1 cellular context compared by ENCODE assay signal in the genomic region with DNA sequence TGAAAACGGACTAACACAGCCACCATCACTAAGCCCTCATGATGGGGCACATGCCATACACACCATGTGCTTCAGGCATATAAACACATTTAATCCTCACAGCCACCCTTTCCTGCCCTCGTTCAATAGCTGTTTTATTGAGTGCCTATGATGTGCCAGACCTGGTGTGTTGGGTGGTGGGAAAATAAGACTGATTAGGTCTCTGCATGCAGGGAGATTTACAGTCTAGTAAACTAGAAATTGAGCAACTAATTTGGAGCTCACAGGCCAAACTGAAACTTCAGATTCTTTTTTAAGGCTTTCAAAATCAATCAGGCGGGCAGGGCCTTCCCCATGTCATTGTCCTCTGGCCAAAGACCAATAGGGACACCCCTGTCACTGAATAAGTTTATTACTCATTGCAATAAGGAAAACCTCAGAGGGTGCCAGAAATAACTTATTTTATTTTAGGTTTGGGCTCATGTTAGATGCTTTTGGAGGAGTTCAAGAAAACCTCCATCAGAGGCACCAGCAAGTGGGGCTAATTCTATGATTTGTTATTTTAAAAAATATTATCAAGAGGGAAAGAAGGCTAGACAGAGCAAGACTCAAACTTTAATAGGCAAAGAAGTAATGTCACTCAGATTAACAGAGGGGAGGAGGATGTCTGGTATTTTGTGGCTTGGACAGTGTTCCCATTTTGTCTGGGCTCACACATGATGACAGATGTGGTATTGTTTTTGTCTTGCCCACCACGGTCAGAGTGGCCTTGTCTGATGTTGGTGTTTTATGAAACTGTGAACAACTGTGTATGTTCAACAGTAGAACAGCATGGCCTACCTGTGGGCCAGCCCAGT.
TF ChIP-seq lines count a peak whose summit lies in the region.

No MANE protein-coding gene starts in this region.

TF ChIP-seq in GM12878, 131 proteins besides CTCF, POLR2A, EP300 and RAD21 (continued from another document and continues in another):
- TF ChIP-seq, protein P1, sequence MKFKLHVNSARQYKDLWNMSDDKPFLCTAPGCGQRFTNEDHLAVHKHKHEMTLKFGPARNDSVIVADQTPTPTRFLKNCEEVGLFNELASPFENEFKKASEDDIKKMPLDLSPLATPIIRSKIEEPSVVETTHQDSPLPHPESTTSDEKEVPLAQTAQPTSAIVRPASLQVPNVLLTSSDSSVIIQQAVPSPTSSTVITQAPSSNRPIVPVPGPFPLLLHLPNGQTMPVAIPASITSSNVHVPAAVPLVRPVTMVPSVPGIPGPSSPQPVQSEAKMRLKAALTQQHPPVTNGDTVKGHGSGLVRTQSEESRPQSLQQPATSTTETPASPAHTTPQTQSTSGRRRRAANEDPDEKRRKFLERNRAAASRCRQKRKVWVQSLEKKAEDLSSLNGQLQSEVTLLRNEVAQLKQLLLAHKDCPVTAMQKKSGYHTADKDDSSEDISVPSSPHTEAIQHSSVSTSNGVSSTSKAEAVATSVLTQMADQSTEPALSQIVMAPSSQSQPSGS (IDR thresholded peaks at IDR 0.05; ENCODE audit: low read length): peak; percentile 96
- TF ChIP-seq MEF2A (IDR thresholded peaks at IDR 0.05; ENCODE audit: insufficient read depth, low read depth, low read length) (peak; percentile 100), NFYA (IDR thresholded peaks at IDR 0.05; ENCODE audit: borderline replicate concordance, low read depth, low read length) (no peak), RB1 (IDR thresholded peaks at IDR 0.05; ENCODE audit: borderline replicate concordance) (no peak), YY1 (IDR thresholded peaks at IDR 0.05; ENCODE audit: low read depth, low read length) (no peak), SUZ12 (IDR thresholded peaks at IDR 0.05; ENCODE audit: unreplicated experiment) (no peak), CREB1 (IDR thresholded peaks at IDR 0.05; ENCODE audit: low read depth) (peak; percentile 53; the same call in 1 of the 2 replicates), FOS (IDR thresholded peaks at IDR 0.05; ENCODE audit: borderline replicate concordance, extremely low read depth, insufficient read length) (no peak), SRF (IDR thresholded peaks at IDR 0.05; ENCODE audit: low read depth in 2 of 2, low read length in 2 of 2) (no peak), SPI1 (IDR thresholded peaks at IDR 0.05; ENCODE audit: borderline replicate concordance, insufficient read depth, low read depth, low read length) (peak; percentile 19; the same call in 1 of the 2 replicates), MTA2 (IDR thresholded peaks at IDR 0.05; ENCODE audit: low read depth) (peak; percentile 97), ZBED1 (IDR thresholded peaks at IDR 0.05; ENCODE audit: borderline replicate concordance) (peak; percentile 88), IKZF2 (IDR thresholded peaks at IDR 0.05) (peak; percentile 68 to 80), CHD4 (IDR thresholded peaks at IDR 0.05) (no peak), ZNF24 (IDR thresholded peaks at IDR 0.05) (peak; percentile 50; the same call in 1 of the 2 replicates), ATF7 (IDR thresholded peaks at IDR 0.05; ENCODE audit: low read depth) (peak; percentile 92), KDM1A (IDR thresholded peaks at IDR 0.05; ENCODE audit: borderline replicate concordance) (no peak), FOXK2 (IDR thresholded peaks at IDR 0.05) (peak; percentile 32; the same call in 1 of the 2 replicates), STAT1 (conservative IDR thresholded peaks at IDR 0.05) (no peak), POLR2AphosphoS5 (IDR thresholded peaks at IDR 0.05; ENCODE audit: low read length) (peak; percentile 42; the same call in 1 of the 2 replicates), ZNF274 (IDR thresholded peaks at IDR 0.05; ENCODE audit: insufficient read depth, insufficient read length) (no peak), ZNF217 (IDR thresholded peaks at IDR 0.05) (peak; percentile 78), FOXM1 (IDR thresholded peaks at IDR 0.05; ENCODE audit: low read depth, low read length) (peak; percentile 96), ESRRA (IDR thresholded peaks at IDR 0.05; ENCODE audit: low read length) (no peak), JUNB (IDR thresholded peaks at IDR 0.05) (peak; percentile 96), SP1 (IDR thresholded peaks at IDR 0.05; ENCODE audit: low read depth, low read length) (peak; percentile 10), MEF2B (IDR thresholded peaks at IDR 0.05; ENCODE audit: partially characterized antibody, poor library complexity, severe bottlenecking) (peak; percentile 99), NBN (IDR thresholded peaks at IDR 0.05) (peak; percentile 32; the same call in 1 of the 2 replicates)
- TF ChIP-seq, protein P2, sequence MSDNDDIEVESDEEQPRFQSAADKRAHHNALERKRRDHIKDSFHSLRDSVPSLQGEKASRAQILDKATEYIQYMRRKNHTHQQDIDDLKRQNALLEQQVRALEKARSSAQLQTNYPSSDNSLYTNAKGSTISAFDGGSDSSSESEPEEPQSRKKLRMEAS (IDR thresholded peaks at IDR 0.05; ENCODE audit: low read depth, low read length): peak; percentile 67
- TF ChIP-seq, protein P3, sequence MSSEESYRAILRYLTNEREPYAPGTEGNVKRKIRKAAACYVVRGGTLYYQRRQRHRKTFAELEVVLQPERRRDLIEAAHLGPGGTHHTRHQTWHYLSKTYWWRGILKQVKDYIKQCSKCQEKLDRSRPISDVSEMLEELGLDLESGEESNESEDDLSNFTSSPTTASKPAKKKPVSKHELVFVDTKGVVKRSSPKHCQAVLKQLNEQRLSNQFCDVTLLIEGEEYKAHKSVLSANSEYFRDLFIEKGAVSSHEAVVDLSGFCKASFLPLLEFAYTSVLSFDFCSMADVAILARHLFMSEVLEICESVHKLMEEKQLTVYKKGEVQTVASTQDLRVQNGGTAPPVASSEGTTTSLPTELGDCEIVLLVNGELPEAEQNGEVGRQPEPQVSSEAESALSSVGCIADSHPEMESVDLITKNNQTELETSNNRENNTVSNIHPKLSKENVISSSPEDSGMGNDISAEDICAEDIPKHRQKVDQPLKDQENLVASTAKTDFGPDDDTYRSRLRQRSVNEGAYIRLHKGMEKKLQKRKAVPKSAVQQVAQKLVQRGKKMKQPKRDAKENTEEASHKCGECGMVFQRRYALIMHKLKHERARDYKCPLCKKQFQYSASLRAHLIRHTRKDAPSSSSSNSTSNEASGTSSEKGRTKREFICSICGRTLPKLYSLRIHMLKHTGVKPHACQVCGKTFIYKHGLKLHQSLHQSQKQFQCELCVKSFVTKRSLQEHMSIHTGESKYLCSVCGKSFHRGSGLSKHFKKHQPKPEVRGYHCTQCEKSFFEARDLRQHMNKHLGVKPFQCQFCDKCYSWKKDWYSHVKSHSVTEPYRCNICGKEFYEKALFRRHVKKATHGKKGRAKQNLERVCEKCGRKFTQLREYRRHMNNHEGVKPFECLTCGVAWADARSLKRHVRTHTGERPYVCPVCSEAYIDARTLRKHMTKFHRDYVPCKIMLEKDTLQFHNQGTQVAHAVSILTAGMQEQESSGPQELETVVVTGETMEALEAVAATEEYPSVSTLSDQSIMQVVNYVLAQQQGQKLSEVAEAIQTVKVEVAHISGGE (CRISPR knock-in tag; IDR thresholded peaks at IDR 0.05): no peak
- TF ChIP-seq, protein P4, sequence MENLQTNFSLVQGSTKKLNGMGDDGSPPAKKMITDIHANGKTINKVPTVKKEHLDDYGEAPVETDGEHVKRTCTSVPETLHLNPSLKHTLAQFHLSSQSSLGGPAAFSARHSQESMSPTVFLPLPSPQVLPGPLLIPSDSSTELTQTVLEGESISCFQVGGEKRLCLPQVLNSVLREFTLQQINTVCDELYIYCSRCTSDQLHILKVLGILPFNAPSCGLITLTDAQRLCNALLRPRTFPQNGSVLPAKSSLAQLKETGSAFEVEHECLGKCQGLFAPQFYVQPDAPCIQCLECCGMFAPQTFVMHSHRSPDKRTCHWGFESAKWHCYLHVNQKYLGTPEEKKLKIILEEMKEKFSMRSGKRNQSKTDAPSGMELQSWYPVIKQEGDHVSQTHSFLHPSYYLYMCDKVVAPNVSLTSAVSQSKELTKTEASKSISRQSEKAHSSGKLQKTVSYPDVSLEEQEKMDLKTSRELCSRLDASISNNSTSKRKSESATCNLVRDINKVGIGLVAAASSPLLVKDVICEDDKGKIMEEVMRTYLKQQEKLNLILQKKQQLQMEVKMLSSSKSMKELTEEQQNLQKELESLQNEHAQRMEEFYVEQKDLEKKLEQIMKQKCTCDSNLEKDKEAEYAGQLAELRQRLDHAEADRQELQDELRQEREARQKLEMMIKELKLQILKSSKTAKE (IDR thresholded peaks at IDR 0.05; ENCODE audit: low read depth, poor library complexity, severe bottlenecking): peak; percentile 100
- TF ChIP-seq, protein P5, sequence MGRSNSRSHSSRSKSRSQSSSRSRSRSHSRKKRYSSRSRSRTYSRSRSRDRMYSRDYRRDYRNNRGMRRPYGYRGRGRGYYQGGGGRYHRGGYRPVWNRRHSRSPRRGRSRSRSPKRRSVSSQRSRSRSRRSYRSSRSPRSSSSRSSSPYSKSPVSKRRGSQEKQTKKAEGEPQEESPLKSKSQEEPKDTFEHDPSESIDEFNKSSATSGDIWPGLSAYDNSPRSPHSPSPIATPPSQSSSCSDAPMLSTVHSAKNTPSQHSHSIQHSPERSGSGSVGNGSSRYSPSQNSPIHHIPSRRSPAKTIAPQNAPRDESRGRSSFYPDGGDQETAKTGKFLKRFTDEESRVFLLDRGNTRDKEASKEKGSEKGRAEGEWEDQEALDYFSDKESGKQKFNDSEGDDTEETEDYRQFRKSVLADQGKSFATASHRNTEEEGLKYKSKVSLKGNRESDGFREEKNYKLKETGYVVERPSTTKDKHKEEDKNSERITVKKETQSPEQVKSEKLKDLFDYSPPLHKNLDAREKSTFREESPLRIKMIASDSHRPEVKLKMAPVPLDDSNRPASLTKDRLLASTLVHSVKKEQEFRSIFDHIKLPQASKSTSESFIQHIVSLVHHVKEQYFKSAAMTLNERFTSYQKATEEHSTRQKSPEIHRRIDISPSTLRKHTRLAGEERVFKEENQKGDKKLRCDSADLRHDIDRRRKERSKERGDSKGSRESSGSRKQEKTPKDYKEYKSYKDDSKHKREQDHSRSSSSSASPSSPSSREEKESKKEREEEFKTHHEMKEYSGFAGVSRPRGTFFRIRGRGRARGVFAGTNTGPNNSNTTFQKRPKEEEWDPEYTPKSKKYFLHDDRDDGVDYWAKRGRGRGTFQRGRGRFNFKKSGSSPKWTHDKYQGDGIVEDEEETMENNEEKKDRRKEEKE (IDR thresholded peaks at IDR 0.05): no peak
- TF ChIP-seq, protein P6, sequence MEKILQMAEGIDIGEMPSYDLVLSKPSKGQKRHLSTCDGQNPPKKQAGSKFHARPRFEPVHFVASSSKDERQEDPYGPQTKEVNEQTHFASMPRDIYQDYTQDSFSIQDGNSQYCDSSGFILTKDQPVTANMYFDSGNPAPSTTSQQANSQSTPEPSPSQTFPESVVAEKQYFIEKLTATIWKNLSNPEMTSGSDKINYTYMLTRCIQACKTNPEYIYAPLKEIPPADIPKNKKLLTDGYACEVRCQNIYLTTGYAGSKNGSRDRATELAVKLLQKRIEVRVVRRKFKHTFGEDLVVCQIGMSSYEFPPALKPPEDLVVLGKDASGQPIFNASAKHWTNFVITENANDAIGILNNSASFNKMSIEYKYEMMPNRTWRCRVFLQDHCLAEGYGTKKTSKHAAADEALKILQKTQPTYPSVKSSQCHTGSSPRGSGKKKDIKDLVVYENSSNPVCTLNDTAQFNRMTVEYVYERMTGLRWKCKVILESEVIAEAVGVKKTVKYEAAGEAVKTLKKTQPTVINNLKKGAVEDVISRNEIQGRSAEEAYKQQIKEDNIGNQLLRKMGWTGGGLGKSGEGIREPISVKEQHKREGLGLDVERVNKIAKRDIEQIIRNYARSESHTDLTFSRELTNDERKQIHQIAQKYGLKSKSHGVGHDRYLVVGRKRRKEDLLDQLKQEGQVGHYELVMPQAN (conservative IDR thresholded peaks at IDR 0.05): no peak
- TF ChIP-seq, protein P7, sequence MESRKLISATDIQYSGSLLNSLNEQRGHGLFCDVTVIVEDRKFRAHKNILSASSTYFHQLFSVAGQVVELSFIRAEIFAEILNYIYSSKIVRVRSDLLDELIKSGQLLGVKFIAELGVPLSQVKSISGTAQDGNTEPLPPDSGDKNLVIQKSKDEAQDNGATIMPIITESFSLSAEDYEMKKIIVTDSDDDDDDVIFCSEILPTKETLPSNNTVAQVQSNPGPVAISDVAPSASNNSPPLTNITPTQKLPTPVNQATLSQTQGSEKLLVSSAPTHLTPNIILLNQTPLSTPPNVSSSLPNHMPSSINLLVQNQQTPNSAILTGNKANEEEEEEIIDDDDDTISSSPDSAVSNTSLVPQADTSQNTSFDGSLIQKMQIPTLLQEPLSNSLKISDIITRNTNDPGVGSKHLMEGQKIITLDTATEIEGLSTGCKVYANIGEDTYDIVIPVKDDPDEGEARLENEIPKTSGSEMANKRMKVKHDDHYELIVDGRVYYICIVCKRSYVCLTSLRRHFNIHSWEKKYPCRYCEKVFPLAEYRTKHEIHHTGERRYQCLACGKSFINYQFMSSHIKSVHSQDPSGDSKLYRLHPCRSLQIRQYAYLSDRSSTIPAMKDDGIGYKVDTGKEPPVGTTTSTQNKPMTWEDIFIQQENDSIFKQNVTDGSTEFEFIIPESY (IDR thresholded peaks at IDR 0.05): no peak
- TF ChIP-seq, protein P8, sequence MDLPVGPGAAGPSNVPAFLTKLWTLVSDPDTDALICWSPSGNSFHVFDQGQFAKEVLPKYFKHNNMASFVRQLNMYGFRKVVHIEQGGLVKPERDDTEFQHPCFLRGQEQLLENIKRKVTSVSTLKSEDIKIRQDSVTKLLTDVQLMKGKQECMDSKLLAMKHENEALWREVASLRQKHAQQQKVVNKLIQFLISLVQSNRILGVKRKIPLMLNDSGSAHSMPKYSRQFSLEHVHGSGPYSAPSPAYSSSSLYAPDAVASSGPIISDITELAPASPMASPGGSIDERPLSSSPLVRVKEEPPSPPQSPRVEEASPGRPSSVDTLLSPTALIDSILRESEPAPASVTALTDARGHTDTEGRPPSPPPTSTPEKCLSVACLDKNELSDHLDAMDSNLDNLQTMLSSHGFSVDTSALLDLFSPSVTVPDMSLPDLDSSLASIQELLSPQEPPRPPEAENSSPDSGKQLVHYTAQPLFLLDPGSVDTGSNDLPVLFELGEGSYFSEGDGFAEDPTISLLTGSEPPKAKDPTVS (IDR thresholded peaks at IDR 0.05; ENCODE audit: low read depth, low read length): no peak
